ENCODE assay signal across 28 cellular contexts in genomic region chr12:47967461-47968430, GRCh38. TPM values are rescaled to one million over a fixed set of nuclear protein-coding genes. Genes with fewer than 3 reads are reported as not detected.
A peak's percentile ranks its signal among the peaks of the same experiment; 100 is the strongest.
DNase-seq lines count a peak whose midpoint lies in the region; ATAC-seq and TF ChIP-seq lines count a peak whose summit lies in the region.
"Had no signal": no experiment of that assay in that cellular context is flagged by ENCODE, and none has a peak within 500 bp of the region (broad histone marks: within the 10 kb centered on the region; RNA-seq: fewer than 3 reads in every experiment).

No MANE protein-coding gene starts in this region.

- peak; percentile 87 for DNase-seq in GM04503 (ENCODE audit: low read depth)
- DNase-seq in brain microvascular endothelial cell: peak; percentile 28
- no peak for DNase-seq in stimulated activated effector memory CD8-positive, alpha-beta T cell treated with anti-CD3 and anti-CD28 coated beads, Interleukin-12 subunit alpha, Interleukin-12 subunit beta, amount 100 ng/mL, for 72 hours (ENCODE audit: low spot score in 2 of 2)
- DNase-seq in activated naive CD4-positive, alpha-beta T cell treated with Interleukin-2 at 50 U/mL for 16 hours: no peak
- DNase-seq in activated naive CD4-positive, alpha-beta T cell treated with anti-CD3 and anti-CD28 coated beads, Interleukin-2, amount 50 U/mL, for 16 hours: no peak
- DNase-seq in AG08396 (ENCODE audit: low spot score): no peak
- DNase-seq in lower leg skin (ENCODE audit: low spot score in 2 of 2): no peak
- DNase-seq: activated CD4-positive, alpha-beta T cell treated with anti-CD3 and anti-CD28 coated beads for 48 hours; activated naive CD8-positive, alpha-beta T cell treated with anti-CD3 and anti-CD28 coated beads for 36 hours; BE2C; body of pancreas; colonic mucosa; esophagus squamous epithelium; GOT3; hypothalamus; NCI-H1105; NCI-H2081; NCI-H510A treated with DMSO at 0.1 percent for 48 hours; stimulated activated CD4-positive, alpha-beta T cell treated with anti-CD3 and anti-CD28 coated beads, Interleukin-4, amount 100 ng/mL, for 4 hours; stimulated activated naive CD8-positive, alpha-beta T cell treated with anti-CD3 and anti-CD28 coated beads, Interleukin-15, amount 100 ng/mL, for 72 hours; T-helper 17 cell; trophoblast cell had no signal

- intact Hi-C loops in lower leg skin (cut with DNase I; ENCODE audit: low total_unique reads): loop anchor here (5.0 kb wide), 1 partner anchor 640 kb away; no protein-coding TSS in a partner anchor

- H3K27me3 ChIP-seq in brain microvascular endothelial cell (replicated peaks) (no peaks in the 10 kb centered on the region), gastroesophageal sphincter (no peaks in the 10 kb centered on the region)
- H3K27me3 ChIP-seq: BE2C, body of pancreas, colonic mucosa, esophagus squamous epithelium had no signal

- H3K36me3 ChIP-seq in brain microvascular endothelial cell (replicated peaks) (no peaks in the 10 kb centered on the region), gastroesophageal sphincter (peaks cover 0 to 57% of the 10 kb centered on the region in 2 donors)
- H3K36me3 ChIP-seq: colonic mucosa had no signal

- H3K9me3 Mint-ChIP-seq in stimulated activated effector memory CD8-positive, alpha-beta T cell treated with anti-CD3 and anti-CD28 coated beads, Interleukin-12 subunit alpha, Interleukin-12 subunit beta, amount 100 ng/mL, for 72 hours: no peaks in the 10 kb centered on the region
- H3K9me3 Mint-ChIP-seq: activated naive CD8-positive, alpha-beta T cell treated with anti-CD3 and anti-CD28 coated beads for 36 hours; stimulated activated naive CD8-positive, alpha-beta T cell treated with anti-CD3 and anti-CD28 coated beads, Interleukin-15, amount 100 ng/mL, for 72 hours had no signal

- in situ Hi-C loops in brain microvascular endothelial cell (cut with HindIII; ENCODE audit: low pct_ligation_motif_present, low sequenced_read_pairs): no loop called here

- no peak for TF ChIP-seq EP300 in gastroesophageal sphincter (IDR thresholded peaks at IDR 0.05)

- no peaks in the 10 kb centered on the region for H3K9me3 ChIP-seq in gastroesophageal sphincter
- H3K9me3 ChIP-seq: BE2C, body of pancreas, colonic mucosa, esophagus squamous epithelium, neutrophil had no signal

- no peak overlapping the region for H3K4me3 ChIP-seq in brain microvascular endothelial cell (ENCODE audit: low read depth, low read length)
- no peak overlapping the region for H3K4me3 ChIP-seq in gastroesophageal sphincter
- no peak overlapping the region for H3K4me3 ChIP-seq in lower leg skin (ENCODE audit: low read depth, poor library complexity, severe bottlenecking)
- H3K4me3 ChIP-seq: body of pancreas, colonic mucosa, esophagus squamous epithelium, lung, SK-N-MC had no signal

- peak; percentile 26 for ATAC-seq in gastroesophageal sphincter
- no peak for ATAC-seq in stimulated activated effector memory CD8-positive, alpha-beta T cell treated with anti-CD3 and anti-CD28 coated beads, Interleukin-12 subunit alpha, Interleukin-12 subunit beta, amount 100 ng/mL, for 72 hours
- ATAC-seq: body of pancreas; HepG2; stimulated activated naive CD8-positive, alpha-beta T cell treated with anti-CD3 and anti-CD28 coated beads, Interleukin-15, amount 100 ng/mL, for 72 hours; T-helper 17 cell had no signal

- no peak for TF ChIP-seq CTCF in brain microvascular endothelial cell (IDR thresholded peaks at IDR 0.05; ENCODE audit: low read depth, low read length, missing control alignments)
- TF ChIP-seq CTCF in gastroesophageal sphincter (IDR thresholded peaks at IDR 0.05): no peak
- TF ChIP-seq CTCF in lower leg skin (IDR thresholded peaks at IDR 0.05): no peak

- TF ChIP-seq POLR2A in gastroesophageal sphincter (IDR thresholded peaks at IDR 0.05) (no peak), lower leg skin (IDR thresholded peaks at IDR 0.05) (no peak)

- peak overlapping the region; percentile 37 for H3K27ac Mint-ChIP-seq in stimulated activated effector memory CD8-positive, alpha-beta T cell treated with anti-CD3 and anti-CD28 coated beads, Interleukin-12 subunit alpha, Interleukin-12 subunit beta, amount 100 ng/mL, for 72 hours
- H3K27ac Mint-ChIP-seq: activated naive CD8-positive, alpha-beta T cell treated with anti-CD3 and anti-CD28 coated beads for 36 hours; stimulated activated naive CD8-positive, alpha-beta T cell treated with anti-CD3 and anti-CD28 coated beads, Interleukin-15, amount 100 ng/mL, for 72 hours; T-helper 17 cell had no signal

- H3K27ac ChIP-seq in brain microvascular endothelial cell (no peak overlapping the region), gastroesophageal sphincter (peak overlapping the region in 2 of 4 donors; percentile 25 to 57)
- H3K27ac ChIP-seq: body of pancreas, colonic mucosa, neutrophil, SK-N-MC had no signal

- H3K4me3 Mint-ChIP-seq in stimulated activated effector memory CD8-positive, alpha-beta T cell treated with anti-CD3 and anti-CD28 coated beads, Interleukin-12 subunit alpha, Interleukin-12 subunit beta, amount 100 ng/mL, for 72 hours: no peak overlapping the region
- H3K4me3 Mint-ChIP-seq: activated naive CD8-positive, alpha-beta T cell treated with anti-CD3 and anti-CD28 coated beads for 36 hours; stimulated activated naive CD8-positive, alpha-beta T cell treated with anti-CD3 and anti-CD28 coated beads, Interleukin-15, amount 100 ng/mL, for 72 hours; T-helper 17 cell had no signal

- peaks cover 53% of the 10 kb centered on the region for H3K36me3 Mint-ChIP-seq in stimulated activated effector memory CD8-positive, alpha-beta T cell treated with anti-CD3 and anti-CD28 coated beads, Interleukin-12 subunit alpha, Interleukin-12 subunit beta, amount 100 ng/mL, for 72 hours

- WGBS in gastroesophageal sphincter (ENCODE audit: low coverage in 1 of 2), 2 donors: 27 to 58% methylated on average over 2 to 5 of the region's 5 CpGs
- 28 to 43% methylated on average over 5 of the region's 5 CpGs for WGBS in lower leg skin, 2 donors

- peaks cover 46% of the 10 kb centered on the region for H3K4me1 Mint-ChIP-seq in stimulated activated effector memory CD8-positive, alpha-beta T cell treated with anti-CD3 and anti-CD28 coated beads, Interleukin-12 subunit alpha, Interleukin-12 subunit beta, amount 100 ng/mL, for 72 hours

- peaks cover 0 to 46% (median 6%) of the 10 kb centered on the region in 3 donors for H3K4me1 ChIP-seq in gastroesophageal sphincter
- H3K4me1 ChIP-seq: BE2C, colonic mucosa had no signal

RNA-seq across cellular contexts. Expression of gene TMEM106C, which starts 4.3 kb away (rescaled TPM):
- 100 to 1,000 TPM in 2 of 4 donors, 10 to 100 TPM in 2; 67.3 to 156 (median 95.1) TPM for total RNA-seq in gastroesophageal sphincter
- 10 to 100 TPM; 40.9 to 56.7 (median 42.3) TPM for total RNA-seq in lower leg skin

RNA-seq across cellular contexts. Expression of gene COL2A1, which starts 36.5 kb away (rescaled TPM):
- not detected for total RNA-seq in gastroesophageal sphincter
- total RNA-seq in lower leg skin: under 1 TPM in 2 of 4 donors, not detected in 2; 0.07 to 0.26 TPM
- total RNA-seq: body of pancreas, esophagus squamous epithelium, RPMI7951, T-helper 17 cell had no signal

Comparison
In these comparisons a context has a peak if more than half of its experiments do, and no peak if none do; other contexts are left out.
1. DNase-seq: peak in GM04503 (single experiment) and brain microvascular endothelial cell (single experiment); none in stimulated activated effector memory CD8-positive, alpha-beta T cell treated with anti-CD3 and anti-CD28 coated beads, Interleukin-12 subunit alpha, Interleukin-12 subunit beta, amount 100 ng/mL, for 72 hours (0 of 2), activated naive CD4-positive, alpha-beta T cell treated with Interleukin-2 at 50 U/mL for 16 hours (single experiment), activated naive CD4-positive, alpha-beta T cell treated with anti-CD3 and anti-CD28 coated beads, Interleukin-2, amount 50 U/mL, for 16 hours (single experiment), AG08396 (single experiment) and lower leg skin (0 of 2).